In the genomic region with DNA sequence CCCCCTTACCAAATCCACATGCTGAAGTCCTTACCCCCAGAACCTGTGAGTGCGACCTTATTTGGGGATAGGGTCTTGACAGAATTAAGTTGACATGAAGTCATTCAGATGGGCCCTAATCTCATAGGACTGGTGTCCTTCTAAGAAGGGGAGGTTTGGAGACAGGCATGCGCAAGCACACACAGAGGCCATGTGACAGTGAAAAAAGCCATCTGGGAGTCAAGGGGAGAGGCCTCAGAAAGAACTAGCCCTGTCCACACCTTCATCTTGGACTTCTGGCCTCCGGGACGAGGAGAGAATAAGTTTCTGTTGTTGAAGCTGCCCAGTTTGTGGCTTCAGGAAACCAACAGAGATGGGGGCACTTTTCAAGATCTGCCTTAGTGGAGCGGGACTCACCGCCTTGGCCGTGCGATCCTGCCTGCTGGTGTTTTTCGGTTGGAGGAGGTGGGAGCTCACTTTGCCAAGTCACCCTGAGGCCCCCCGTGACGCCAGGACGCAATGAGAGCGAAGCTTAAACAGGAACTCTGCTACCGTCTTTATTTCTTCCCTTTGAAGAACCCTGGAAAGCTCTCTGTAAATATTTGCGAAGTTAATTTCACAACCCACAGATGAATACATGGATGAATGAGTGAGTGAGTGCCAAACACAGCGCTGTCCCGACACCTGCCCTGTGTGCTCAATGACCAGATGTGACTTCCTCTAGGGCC, we compare ENCODE assay signal across 17 cellular contexts. TPM values are rescaled to one million over a fixed set of nuclear protein-coding genes. Genes with fewer than 3 reads are reported as not detected.
DNase-seq lines count a peak whose midpoint lies in the region; ATAC-seq, FAIRE-seq and TF ChIP-seq lines count a peak whose summit lies in the region.
"Had no signal": no experiment of that assay in that cellular context is flagged by ENCODE, and none has a peak within 500 bp of the region (broad histone marks: within the 10 kb centered on the region; RNA-seq: fewer than 3 reads in every experiment).

No MANE protein-coding gene starts in this region.

- peaks cover 0 to 7% of the 10 kb centered on the region in 2 experiments; a peak in 1 of 5 replicates for H3K4me1 ChIP-seq in K562 (replicated peaks in 1 of 2; ENCODE audit: control insufficient read depth in 2 of 2, insufficient read depth in 2 of 2, low read length in 2 of 2)
- no peaks in the 10 kb centered on the region for H3K4me1 ChIP-seq in spleen
- H3K4me1 ChIP-seq: breast epithelium, pancreas had no signal

- peak overlapping the region in 1 of 2 experiments; percentile 26; a peak in 1 of 4 replicates for H3K9ac ChIP-seq in K562 (ENCODE audit: insufficient read depth in 1 of 2, low read depth in 2 of 2, low read length in 2 of 2)

- no peaks in the 10 kb centered on the region for H3K36me3 Mint-ChIP-seq in nephron progenitor cell (ENCODE audit: low read depth)

- H3K4me1 Mint-ChIP-seq in nephron progenitor cell, result peaks cover 10% of the 10 kb centered on the region
- H3K4me1 Mint-ChIP-seq: activated naive CD8-positive, alpha-beta T cell treated with anti-CD3 and anti-CD28 coated beads, Interleukin-2, amount 50 U/mL, for 24 hours had no signal

- H2AFZ ChIP-seq in K562 (ENCODE audit: low read depth, low read length), result no peak overlapping the region

- no peaks in the 10 kb centered on the region for H3K9me3 ChIP-seq in K562 (replicated peaks; ENCODE audit: control insufficient read depth, insufficient read depth, low read depth, low read length)
- H3K9me3 ChIP-seq in spleen, result peaks cover 0 to 5% (median 1%) of the 10 kb centered on the region in 8 donors
- H3K9me3 ChIP-seq: pancreas had no signal

- POLR2A ChIA-PET in K562 (lab: Yijun Ruan, JAX), result interaction anchor here (0.6 to 1.4 kb wide), 6 partner anchors 10 to 787 kb away, joined by 3 to 7 read pairs (median 4); no protein-coding TSS in a partner anchor

- no peak for TF ChIP-seq CTCF in K562 (IDR thresholded peaks at IDR 0.05 in 2 of 3, conservative IDR thresholded peaks at IDR 0.05 in 1 of 3; ENCODE audit: insufficient read depth in 2 of 3, low read depth in 1 of 3, low read length in 3 of 3)
- no peak for TF ChIP-seq CTCF in nephron progenitor cell (IDR thresholded peaks at IDR 0.05)
- TF ChIP-seq CTCF in spleen (IDR thresholded peaks at IDR 0.05 in 8 of 11, conservative IDR thresholded peaks at IDR 0.05 in 3 of 11), result no peak

- in situ Hi-C loops in K562 (cut with MboI), result no loop called here

- CTCF ChIA-PET in K562 (lab: Yijun Ruan, JAX; ENCODE audit: low intra/inter-chr PET ratio), result interaction anchor here (0.5 to 0.6 kb wide), 2 partner anchors 100 to 287 kb away, joined by 3 to 4 read pairs; no protein-coding TSS in a partner anchor

- intact Hi-C loops in K562 (cut with micrococcal nuclease), result no loop called here
- intact Hi-C loops in spleen (cut with DNase I; ENCODE audit: low total_unique reads), result no loop called here

- no peaks in the 10 kb centered on the region for H3K79me2 ChIP-seq in K562 (ENCODE audit: control insufficient read depth, insufficient read depth, low read length)

- H3K27me3 ChIP-seq in K562 (ENCODE audit: control insufficient read depth in 2 of 2, insufficient read depth in 2 of 2, low read length in 2 of 2) (peaks cover 57 to 85% of the 10 kb centered on the region in 2 experiments), spleen (replicated peaks in 1 of 7) (peaks cover 0 to 65% (median 0%) of the 10 kb centered on the region in 7 donors)
- H3K27me3 ChIP-seq: pancreas had no signal

- no peak for TF ChIP-seq POLR2A in K562 (conservative IDR thresholded peaks at IDR 0.05)
- TF ChIP-seq POLR2A in spleen (IDR thresholded peaks at IDR 0.05), result no peak

- WGBS in K562 (ENCODE audit: insufficient coverage, low coverage, missing lambda C conversion rate), result 2% methylated on average over 17 of the region's 17 CpGs
- 80 to 87% (median 85%) methylated on average over 17 of the region's 17 CpGs for WGBS in spleen, 5 donors

- TF ChIP-seq RAD21 in K562 (CRISPR knock-in tag; conservative IDR thresholded peaks at IDR 0.05 in 1 of 2, IDR thresholded peaks at IDR 0.05 in 1 of 2), result no peak

- peaks cover 14% of the 10 kb centered on the region for H3K9me3 Mint-ChIP-seq in nephron progenitor cell

- ATAC-seq in K562, result no peak
- ATAC-seq in HG02763 (IDR thresholded peaks at IDR 0.05; ENCODE audit: unreplicated experiment), result no peak
- ATAC-seq: activated CD8-positive, alpha-beta T cell treated with anti-CD3 and anti-CD28 coated beads, Interleukin-2, amount 10 ng/mL, durations not matched to agents 7 days and 5 days; activated naive CD8-positive, alpha-beta T cell treated with anti-CD3 and anti-CD28 coated beads, Interleukin-2, amount 50 U/mL, for 24 hours had no signal

- no peak overlapping the region for H3K27ac ChIP-seq in K562 (ENCODE audit: extremely low read depth, low read depth, low read length)
- no peak overlapping the region for H3K27ac ChIP-seq in spleen
- H3K27ac ChIP-seq: breast epithelium, pancreas had no signal

- peak; percentile 34 for DNase-seq in HT-29 (ENCODE audit: low spot score)
- DNase-seq in NCI-H2196 (lab: John Stamatoyannopoulos, UW; ENCODE audit: unreplicated experiment), result peak; percentile 83
- DNase-seq in K562 (ENCODE audit: extremely low read depth in 1 of 4, low spot score in 3 of 4), result no peak
- no peak for DNase-seq in nephron progenitor cell
- DNase-seq in activated CD8-positive, alpha-beta memory T cell treated with anti-CD3 and anti-CD28 coated beads, Interleukin-2, amount 50 U/mL, for 4 hours, result no peak
- no peak for DNase-seq in spleen
- DNase-seq: activated CD8-positive, alpha-beta T cell treated with anti-CD3 and anti-CD28 coated beads, Interleukin-2, amount 10 ng/mL, durations not matched to agents 7 days and 5 days; activated naive CD8-positive, alpha-beta T cell treated with anti-CD3 and anti-CD28 coated beads, Interleukin-2, amount 50 U/mL, for 24 hours; AML-193; COR-L47; HCEC 1CT; KG1; NCI-H446 treated with DMSO at 0.1 percent for 48 hours; pancreas; stimulated activated CD4-positive, alpha-beta T cell treated with anti-CD3 and anti-CD28 coated beads, Interleukin-4, amount 100 ng/mL, for 1 hour had no signal

- no peaks in the 10 kb centered on the region for H3K36me3 ChIP-seq in K562 (ENCODE audit: control insufficient read depth, insufficient read depth, low read length)
- H3K36me3 ChIP-seq in spleen, result no peaks in the 10 kb centered on the region
- H3K36me3 ChIP-seq: breast epithelium, pancreas had no signal

- peak overlapping the region; percentile 30 for H3K27ac Mint-ChIP-seq in nephron progenitor cell
- H3K27ac Mint-ChIP-seq: activated CD8-positive, alpha-beta T cell treated with anti-CD3 and anti-CD28 coated beads, Interleukin-2, amount 10 ng/mL, durations not matched to agents 7 days and 5 days; activated naive CD8-positive, alpha-beta T cell treated with anti-CD3 and anti-CD28 coated beads, Interleukin-2, amount 50 U/mL, for 24 hours had no signal

- H3K4me2 ChIP-seq in K562 (ENCODE audit: insufficient read depth, low read length), result no peak overlapping the region

- H3K4me3 ChIP-seq in K562 (no peak overlapping the region), spleen (no peak overlapping the region)
- H3K4me3 ChIP-seq: breast epithelium, pancreas had no signal

- H4K20me1 ChIP-seq in K562 (replicated peaks; ENCODE audit: control insufficient read depth, insufficient read depth, low read length), result peaks cover 3% of the 10 kb centered on the region; the same call in 1 of the 2 replicates

- peaks cover 20% of the 10 kb centered on the region for H3K27me3 Mint-ChIP-seq in nephron progenitor cell (ENCODE audit: low read depth, poor library complexity)

- TF ChIP-seq EP300 in K562 (IDR thresholded peaks at IDR 0.05; ENCODE audit: low read length), result no peak

- no peak for FAIRE-seq in K562 (lab: Jason Lieb, UNC)
- FAIRE-seq: pancreas had no signal

- H3K9me1 ChIP-seq in K562 (ENCODE audit: control insufficient read depth, insufficient read depth, low read length), result no peaks in the 10 kb centered on the region

- no peak overlapping the region for H3K4me3 Mint-ChIP-seq in nephron progenitor cell
- H3K4me3 Mint-ChIP-seq: activated CD8-positive, alpha-beta T cell treated with anti-CD3 and anti-CD28 coated beads, Interleukin-2, amount 10 ng/mL, durations not matched to agents 7 days and 5 days; activated naive CD8-positive, alpha-beta T cell treated with anti-CD3 and anti-CD28 coated beads, Interleukin-2, amount 50 U/mL, for 24 hours had no signal

- no TSS peak for BruUV-seq in K562 (replicated peaks; lab: Mats Ljungman, UMichigan)

TF ChIP-seq in K562, 482 proteins besides CTCF, POLR2A, EP300 and RAD21:
- peak; percentile 64 to 70 for TF ChIP-seq NRF1 (conservative IDR thresholded peaks at IDR 0.05 in 1 of 2, IDR thresholded peaks at IDR 0.05 in 1 of 2)
- TF ChIP-seq, protein P1, sequence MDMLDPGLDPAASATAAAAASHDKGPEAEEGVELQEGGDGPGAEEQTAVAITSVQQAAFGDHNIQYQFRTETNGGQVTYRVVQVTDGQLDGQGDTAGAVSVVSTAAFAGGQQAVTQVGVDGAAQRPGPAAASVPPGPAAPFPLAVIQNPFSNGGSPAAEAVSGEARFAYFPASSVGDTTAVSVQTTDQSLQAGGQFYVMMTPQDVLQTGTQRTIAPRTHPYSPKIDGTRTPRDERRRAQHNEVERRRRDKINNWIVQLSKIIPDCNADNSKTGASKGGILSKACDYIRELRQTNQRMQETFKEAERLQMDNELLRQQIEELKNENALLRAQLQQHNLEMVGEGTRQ (CRISPR knock-in tag; IDR thresholded peaks at IDR 0.05), result 0 out of 2 replicates have a peak, but pooled peaks have one; percentile 23
- no peak for TF ChIP-seq STAG1 (CRISPR knock-in tag; IDR thresholded peaks at IDR 0.05; ENCODE audit: borderline replicate concordance)

RNA-seq across cellular contexts. Expression of a gene that starts 42.5 kb away (rescaled TPM):
- total RNA-seq in HT-29 (2014; rRNA removed; shearing (Covaris generic)), result 26.4 and 30.8 TPM in 2 replicates
- 67.9 and 71.3 TPM in 2 replicates for total RNA-seq in K562 (2011; cell fraction: chromatin; rRNA removed; ENCODE audit: low replicate concordance)
- total RNA-seq in K562 (2011; cell fraction: nucleolus; rRNA removed), result 55.2 and 56.6 TPM in 2 replicates
- 62.5 and 62.9 TPM in 2 replicates for total RNA-seq in K562 (2011; cell fraction: nucleoplasm; rRNA removed)
- total RNA-seq in K562 (2014; rRNA removed) (41.6 and 58.8 TPM in 2 replicates), K562 (2014; rRNA removed; fragmentation: Illumina TruSeq; extraction: Trizol) (37.8 and 46.3 TPM in 2 replicates), K562 (2015; rRNA removed; fragmentation: Illumina TruSeq; extraction: Trizol) (51.0 and 55.6 TPM in 2 replicates), K562 (2021) (38.5 and 40.8 TPM in 2 replicates), spleen (10 to 100 TPM; 19.7 to 34.5 (median 23.7) TPM)
- polyA plus RNA-seq in K562 (2011; rRNA removed) (45.4 and 50.7 TPM in 2 replicates), K562 (2014; fragmentation: Illumina TruSeq; extraction: Trizol) (48.5 and 64.9 TPM in 2 replicates), K562 (2014; fragmentation: Nextera tagmentation; extraction: Ambion mirVana) (10 to 100 TPM; 42.0 to 50.2 TPM), K562 (2014; rRNA removed) (43.0 and 54.5 TPM in 2 replicates), spleen (10 to 100 TPM; 14.9 to 24.2 (median 15.8) TPM)
- polyA plus RNA-seq in K562 (2011; cell fraction: cytosol; rRNA removed), result 54.4 and 66.4 TPM in 2 replicates
- 64.9 and 66.7 TPM in 2 replicates for polyA plus RNA-seq in K562 (2011; cell fraction: nucleus; rRNA removed)
- 27.1 and 50.1 TPM in 2 replicates for polyA plus RNA-seq in K562 (2012)
- 30.5 and 39.9 TPM in 2 replicates for polyA minus RNA-seq in K562 (2011; rRNA and poly(A)+ RNA removed)
- 24.3 and 27.7 TPM in 2 replicates for polyA minus RNA-seq in K562 (2011; cell fraction: cytosol; rRNA and poly(A)+ RNA removed)
- polyA minus RNA-seq in K562 (2011; cell fraction: nucleus; rRNA and poly(A)+ RNA removed), result 11.7 and 18.7 TPM in 2 replicates

Comparison
In these comparisons a context has a peak if more than half of its experiments do, and no peak if none do; other contexts are left out.
1. DNase-seq: peak in HT-29 (single experiment) and NCI-H2196 (single experiment); none in K562 (0 of 4), nephron progenitor cell (single experiment), activated CD8-positive, alpha-beta memory T cell treated with anti-CD3 and anti-CD28 coated beads, Interleukin-2, amount 50 U/mL, for 4 hours (single experiment) and spleen (single experiment).